34 cellular contexts compared by ENCODE assay signal in the genomic region with DNA sequence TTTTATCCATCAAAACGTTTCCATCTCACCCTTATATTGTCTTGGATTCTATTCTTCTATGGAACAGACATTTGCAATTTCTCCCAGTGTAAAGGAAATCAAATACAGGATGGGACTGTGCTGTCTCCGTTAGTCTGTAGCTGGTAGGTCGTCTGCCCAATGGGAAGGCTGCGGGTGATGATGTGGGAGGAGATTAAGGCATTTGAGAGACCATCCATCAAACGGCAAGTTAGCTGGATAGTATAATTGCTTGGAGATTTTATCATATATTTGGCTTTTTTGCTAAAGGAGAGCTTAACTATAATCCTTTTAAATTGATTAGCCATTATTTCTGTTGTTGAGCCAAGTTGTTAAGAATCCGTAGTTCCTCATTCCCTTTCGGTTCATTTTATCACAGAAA.
"Had no signal": no experiment of that assay in that cellular context is flagged by ENCODE, and none has a peak within 500 bp of the region (broad histone marks: within the 10 kb centered on the region; RNA-seq: fewer than 3 reads in every experiment).

No MANE protein-coding gene starts in this region.

- H3K4me1 Mint-ChIP-seq: activated B cell treated with CpG ODN at 0.5 μM for 24 hours; activated CD4-positive, alpha-beta T cell treated with anti-CD3 and anti-CD28 coated beads, Interleukin-2, amount 10 ng/mL, durations not matched to agents 24 days and 14 days; activated naive CD8-positive, alpha-beta T cell treated with anti-CD3 and anti-CD28 coated beads for 36 hours; activated T-helper 17 cell treated with anti-CD3 and anti-CD28 coated beads, Interleukin-2, amount 50 U/mL, for 72 hours had no signal

- ATAC-seq: activated CD8-positive, alpha-beta T cell treated with anti-CD3 and anti-CD28 coated beads for 36 hours; activated naive CD4-positive, alpha-beta T cell treated with anti-CD3 and anti-CD28 coated beads, Interleukin-2, amount 50 U/mL, for 72 hours; activated T-cell treated with anti-CD3 and anti-CD28 coated beads, Interleukin-2, amount 50 U/mL, for 4 hours; activated T-cell treated with anti-CD3 and anti-CD28 coated beads, Interleukin-2, amount 50 U/mL, for 72 hours; activated T-helper 17 cell treated with anti-CD3 and anti-CD28 coated beads, Interleukin-2, amount 50 U/mL, for 72 hours; body of pancreas had no signal

- H3K27ac ChIP-seq: adrenal gland, body of pancreas, brain microvascular endothelial cell, breast epithelium, VCaP had no signal

- H3K36me3 ChIP-seq: adrenal gland, brain microvascular endothelial cell, breast epithelium had no signal

- H3K27me3 Mint-ChIP-seq: activated B cell treated with CpG ODN at 0.5 μM for 24 hours; activated CD4-positive, alpha-beta memory T cell treated with anti-CD3 and anti-CD28 coated beads for 36 hours; activated CD4-positive, alpha-beta T cell treated with anti-CD3 and anti-CD28 coated beads, Interleukin-2, amount 10 ng/mL, durations not matched to agents 24 days and 14 days; activated CD8-positive, alpha-beta T cell treated with anti-CD3 and anti-CD28 coated beads for 36 hours; activated naive CD8-positive, alpha-beta T cell treated with anti-CD3 and anti-CD28 coated beads for 36 hours; activated T-helper 17 cell treated with anti-CD3 and anti-CD28 coated beads, Interleukin-2, amount 50 U/mL, for 72 hours had no signal

- H3K36me3 Mint-ChIP-seq: activated CD4-positive, alpha-beta memory T cell treated with anti-CD3 and anti-CD28 coated beads for 36 hours; activated naive CD4-positive, alpha-beta T cell treated with anti-CD3 and anti-CD28 coated beads, Interleukin-2, amount 50 U/mL, for 72 hours; activated naive CD8-positive, alpha-beta T cell treated with anti-CD3 and anti-CD28 coated beads for 36 hours had no signal

- H3K4me1 ChIP-seq: adrenal gland, breast epithelium had no signal

- H3K27me3 ChIP-seq: adrenal gland, body of pancreas, brain microvascular endothelial cell, breast epithelium had no signal

- H3K9me3 Mint-ChIP-seq: activated CD4-positive, alpha-beta T cell treated with anti-CD3 and anti-CD28 coated beads, Interleukin-2, amount 10 ng/mL, durations not matched to agents 24 days and 14 days; activated T-cell treated with anti-CD3 and anti-CD28 coated beads, Interleukin-2, amount 50 U/mL, for 4 hours had no signal

- DNase-seq: activated B cell treated with CpG ODN at 0.5 μM for 24 hours; activated CD4-positive, alpha-beta memory T cell treated with anti-CD3 and anti-CD28 coated beads for 36 hours; activated CD4-positive, alpha-beta T cell treated with anti-CD3 and anti-CD28 coated beads for 4 hours; activated CD4-positive, alpha-beta T cell treated with anti-CD3 and anti-CD28 coated beads, Interleukin-2, amount 10 ng/mL, durations not matched to agents 24 days and 14 days; activated CD4-positive, alpha-beta T cell treated with anti-CD3 and anti-CD28 coated beads, Interleukin-2, amount 50 U/mL, for 1 hour; activated CD4-positive, alpha-beta T cell treated with anti-CD3 and anti-CD28 coated beads, Interleukin-2, amount 50 U/mL, for 4 hours; activated CD4-positive, CD25-positive, alpha-beta regulatory T cell treated with anti-CD3 and anti-CD28 coated beads, Interleukin-2, amount 50 U/mL, for 72 hours; activated CD8-positive, alpha-beta memory T cell treated with anti-CD3 and anti-CD28 coated beads, Interleukin-2, amount 50 U/mL, for 4 hours; activated CD8-positive, alpha-beta T cell treated with anti-CD3 and anti-CD28 coated beads for 36 hours; activated effector memory CD4-positive, alpha-beta T cell treated with anti-CD3 and anti-CD28 coated beads, Interleukin-2, amount 50 U/mL, for 16 hours; activated gamma-delta T cell treated with Interleukin-2 at 50 U/mL for 16 hours; activated naive CD4-positive, alpha-beta T cell; activated naive CD4-positive, alpha-beta T cell treated with anti-CD3 and anti-CD28 coated beads for 36 hours; activated naive CD4-positive, alpha-beta T cell treated with anti-CD3 and anti-CD28 coated beads, Interleukin-2, amount 50 U/mL, for 16 hours; activated naive CD8-positive, alpha-beta T cell treated with anti-CD3 and anti-CD28 coated beads for 36 hours; activated T-cell treated with anti-CD3 and anti-CD28 coated beads for 4 hours; activated T-cell treated with anti-CD3 and anti-CD28 coated beads, Interleukin-2, amount 50 U/mL, for 1 hour; activated T-cell treated with anti-CD3 and anti-CD28 coated beads, Interleukin-2, amount 50 U/mL, for 4 hours; activated T-cell treated with anti-CD3 and anti-CD28 coated beads, Interleukin-2, amount 50 U/mL, for 72 hours; adrenal gland; amniotic stem cell; aorta; body of pancreas; brain microvascular endothelial cell; central memory CD4-positive, alpha-beta T cell; T-helper 2 cell; T-helper 9 cell had no signal

- H3K4me3 Mint-ChIP-seq: activated B cell treated with CpG ODN at 0.5 μM for 24 hours; activated CD4-positive, alpha-beta memory T cell treated with anti-CD3 and anti-CD28 coated beads for 36 hours; activated CD4-positive, alpha-beta T cell treated with anti-CD3 and anti-CD28 coated beads, Interleukin-2, amount 10 ng/mL, durations not matched to agents 24 days and 14 days; activated CD8-positive, alpha-beta T cell treated with anti-CD3 and anti-CD28 coated beads for 36 hours; activated naive CD4-positive, alpha-beta T cell treated with anti-CD3 and anti-CD28 coated beads for 36 hours; activated naive CD8-positive, alpha-beta T cell treated with anti-CD3 and anti-CD28 coated beads for 36 hours; activated T-cell treated with anti-CD3 and anti-CD28 coated beads, Interleukin-2, amount 50 U/mL, for 4 hours; activated T-cell treated with anti-CD3 and anti-CD28 coated beads, Interleukin-2, amount 50 U/mL, for 72 hours; activated T-helper 1 cell treated with anti-CD3 and anti-CD28 coated beads, Interleukin-12 subunit alpha, Interleukin-12 subunit beta, Interleukin-2, Interleukin-4 antibody, amounts not matched to agents 30 ng/mL and 10 ng/mL and 1 ng/mL, durations not matched to agents 14 hours and 24 hours and 36 hours; activated T-helper 17 cell treated with anti-CD3 and anti-CD28 coated beads, Interleukin-2, amount 50 U/mL, for 72 hours; T-helper 1 cell treated with Interleukin-12 subunit alpha and Interleukin-12 subunit beta and Interleukin-4 antibody, amounts not matched to agents 30 μg/mL and 1 μg/mL, for 36 hours; T-helper 2 cell treated with Interferon-gamma antibody and Interleukin-4, amounts not matched to agents 5 μg/mL and 100 μg/mL, for 36 hours had no signal

- H3K27ac Mint-ChIP-seq: activated B cell treated with CpG ODN at 0.5 μM for 24 hours; activated CD4-positive, alpha-beta memory T cell treated with anti-CD3 and anti-CD28 coated beads for 36 hours; activated CD4-positive, alpha-beta T cell treated with anti-CD3 and anti-CD28 coated beads, Interleukin-2, amount 10 ng/mL, durations not matched to agents 24 days and 14 days; activated CD8-positive, alpha-beta T cell treated with anti-CD3 and anti-CD28 coated beads for 36 hours; activated naive CD4-positive, alpha-beta T cell treated with anti-CD3 and anti-CD28 coated beads for 36 hours; activated naive CD4-positive, alpha-beta T cell treated with anti-CD3 and anti-CD28 coated beads, Interleukin-2, amount 50 U/mL, for 72 hours; activated naive CD8-positive, alpha-beta T cell treated with anti-CD3 and anti-CD28 coated beads for 36 hours; activated T-cell treated with anti-CD3 and anti-CD28 coated beads, Interleukin-2, amount 50 U/mL, for 72 hours; activated T-helper 1 cell treated with anti-CD3 and anti-CD28 coated beads, Interleukin-12 subunit alpha, Interleukin-12 subunit beta, Interleukin-2, Interleukin-4 antibody, amounts not matched to agents 30 ng/mL and 10 ng/mL and 1 ng/mL, durations not matched to agents 14 hours and 24 hours and 36 hours; activated T-helper 17 cell treated with anti-CD3 and anti-CD28 coated beads, Interleukin-2, amount 50 U/mL, for 72 hours; T-helper 1 cell treated with Interleukin-12 subunit alpha and Interleukin-12 subunit beta and Interleukin-4 antibody, amounts not matched to agents 30 μg/mL and 1 μg/mL, for 36 hours; T-helper 2 cell treated with Interferon-gamma antibody and Interleukin-4, amounts not matched to agents 5 μg/mL and 100 μg/mL, for 36 hours had no signal

- H3K4me3 ChIP-seq: adrenal gland, body of pancreas, breast epithelium had no signal

- H3K9me3 ChIP-seq: adrenal gland, body of pancreas had no signal
